Comparison of ENCODE assay signal across 1 cellular context in genomic region chr2:236887519-236887918, GRCh38.
TF ChIP-seq lines count a peak whose summit lies in the region.

No MANE protein-coding gene starts in this region.

TF ChIP-seq in GM23338, 12 proteins besides CTCF, POLR2A, EP300 and RAD21 (continued from another document):
- TF ChIP-seq ZNF462 (CRISPR knock-in tag; IDR thresholded peaks at IDR 0.05) (no peak), ZNF331 (CRISPR knock-in tag; IDR thresholded peaks at IDR 0.05; ENCODE audit: low read depth) (no peak), ZNF114 (CRISPR knock-in tag; IDR thresholded peaks at IDR 0.05) (no peak), STAT1 (IDR thresholded peaks at IDR 0.05; ENCODE audit: unreplicated experiment) (no peak), POLR2AphosphoS5 (IDR thresholded peaks at IDR 0.05; ENCODE audit: low read depth) (no peak)
